ENCODE assay signal across 24 cellular contexts in genomic region chr2:1856481-1856880, GRCh38.
DNase-seq lines count a peak whose midpoint lies in the region; ATAC-seq and TF ChIP-seq lines count a peak whose summit lies in the region.
"Had no signal": no experiment of that assay in that cellular context is flagged by ENCODE, and none has a peak within 500 bp of the region (broad histone marks: within the 10 kb centered on the region; RNA-seq: fewer than 3 reads in every experiment).

No MANE protein-coding gene starts in this region.

- no peak overlapping the region for H4K8ac ChIP-seq in IMR-90 (ENCODE audit: low read depth in 2 of 2, low read length in 2 of 2)
- H4K8ac ChIP-seq in neuronal stem cell (ENCODE audit: low read depth, low read length): no peak overlapping the region

- peaks cover 3% of the 10 kb centered on the region for H3F3A ChIP-seq in neural cell (ENCODE audit: insufficient read depth, low read length, poor library complexity, severe bottlenecking)

- H3K56ac ChIP-seq in IMR-90 (ENCODE audit: extremely low read depth, insufficient read depth, low read length): no peak overlapping the region

- H4K91ac ChIP-seq in IMR-90 (ENCODE audit: insufficient read depth, low read depth, low read length): no peak overlapping the region
- H4K91ac ChIP-seq in neuronal stem cell (ENCODE audit: low read depth, low read length, poor library complexity): no peak overlapping the region

- no peaks in the 10 kb centered on the region; the same call in 1 of the 2 replicates for H3K9me1 ChIP-seq in IMR-90 (ENCODE audit: insufficient read depth, low read length)

- TF ChIP-seq RAD21 in IMR-90 (IDR thresholded peaks at IDR 0.05; ENCODE audit: low read length) (no peak), neural cell (conservative IDR thresholded peaks at IDR 0.05) (no peak)

- H3K9me2 ChIP-seq in neural cell (ENCODE audit: insufficient read depth, low read length): no peaks in the 10 kb centered on the region

- H2AK5ac ChIP-seq in IMR-90 (ENCODE audit: low read depth, low read length) (no peak overlapping the region), neuronal stem cell (ENCODE audit: low read depth, low read length) (no peak overlapping the region)

- POLR2A ChIA-PET in IMR-90 (lab: Charles Lee; ENCODE audit: unreplicated experiment): no interaction called here

- no peak overlapping the region for H3K4me2 ChIP-seq in IMR-90 (ENCODE audit: low read depth, low read length)
- peak overlapping the region; percentile 71 for H3K4me2 ChIP-seq in neural cell (ENCODE audit: low read length)
- no peak overlapping the region for H3K4me2 ChIP-seq in neuronal stem cell (ENCODE audit: insufficient read depth, low read length, poor library complexity, severe bottlenecking)

- H3K36me3 ChIP-seq in IMR-90 (ENCODE audit: control insufficient read depth, insufficient read depth, low read length) (no peaks in the 10 kb centered on the region), neural cell (ENCODE audit: insufficient read depth, low read length) (peaks cover 2% of the 10 kb centered on the region), neuronal stem cell (replicated peaks in 1 of 2; ENCODE audit: control insufficient read depth in 2 of 2, insufficient read depth in 2 of 2, low read length in 2 of 2) (no peaks in the 10 kb centered on the region)
- H3K36me3 ChIP-seq: heart right ventricle, left ventricle myocardium inferior, suprapubic skin, uterus had no signal

- H2BK20ac ChIP-seq in IMR-90 (ENCODE audit: low read depth, low read length): no peak overlapping the region

- dilution Hi-C loops in IMR-90 (cut with HindIII; ENCODE audit: low sequenced_read_pairs, unreplicated experiment): no loop called here

- no peak overlapping the region for H2AK9ac ChIP-seq in IMR-90 (replicated peaks; ENCODE audit: low read depth, low read length, poor library complexity)

- H3K4me3 ChIP-seq in IMR-90 (ENCODE audit: insufficient read depth, low read depth, low read length): no peak overlapping the region
- H3K4me3 ChIP-seq in astrocyte of the cerebellum (ENCODE audit: low read depth, low read length): no peak overlapping the region
- peak overlapping the region; percentile 65 for H3K4me3 ChIP-seq in neural cell (ENCODE audit: low read length)
- no peak overlapping the region for H3K4me3 ChIP-seq in neuronal stem cell (ENCODE audit: low read length in 2 of 2)
- H3K4me3 ChIP-seq: heart right ventricle, left ventricle myocardium inferior, suprapubic skin, uterus had no signal

- CTCF ChIA-PET in IMR-90 (lab: Yijun Ruan, JAX): no interaction called here

- H3K23ac ChIP-seq in IMR-90 (ENCODE audit: low read depth, low read length) (no peak overlapping the region), neuronal stem cell (ENCODE audit: low read depth, low read length, poor library complexity) (no peak overlapping the region)

- no peak overlapping the region for H3K4ac ChIP-seq in IMR-90 (ENCODE audit: low read depth, low read length)
- H3K4ac ChIP-seq in neuronal stem cell (ENCODE audit: low read length): no peak overlapping the region

- TF ChIP-seq CTCF in IMR-90 (conservative IDR thresholded peaks at IDR 0.05; ENCODE audit: low read depth, low read length): no peak
- TF ChIP-seq CTCF in astrocyte of the cerebellum (IDR thresholded peaks at IDR 0.05; ENCODE audit: low read depth, low read length, missing control alignments): peak; percentile 32
- peak; percentile 63 for TF ChIP-seq CTCF in neural cell (IDR thresholded peaks at IDR 0.05; ENCODE audit: poor library complexity, severe bottlenecking)

- no peak overlapping the region for H2BK5ac ChIP-seq in IMR-90 (ENCODE audit: low read depth, low read length, poor library complexity, severe bottlenecking)
- H2BK5ac ChIP-seq in neuronal stem cell (ENCODE audit: low read length): no peak overlapping the region

- H2BK15ac ChIP-seq in IMR-90 (ENCODE audit: low read depth, low read length): no peak overlapping the region
- no peak overlapping the region for H2BK15ac ChIP-seq in neuronal stem cell (ENCODE audit: low read length)

- H2BK12ac ChIP-seq in neuronal stem cell (ENCODE audit: low read length): no peak overlapping the region

- no peak overlapping the region for H4K5ac ChIP-seq in IMR-90 (ENCODE audit: low read depth, low read length)

- H3K14ac ChIP-seq in IMR-90 (replicated peaks; ENCODE audit: low read depth, low read length): no peak overlapping the region
- H3K14ac ChIP-seq in neuronal stem cell (ENCODE audit: low read length): no peak overlapping the region

- H3K27ac ChIP-seq in IMR-90 (ENCODE audit: insufficient read depth, low read length): no peak overlapping the region
- peak overlapping the region; percentile 100 for H3K27ac ChIP-seq in neural cell (ENCODE audit: low read length)
- no peak overlapping the region for H3K27ac ChIP-seq in neuronal stem cell (replicated peaks; ENCODE audit: low read length)
- H3K27ac ChIP-seq: heart right ventricle, left ventricle myocardium inferior, RWPE1, suprapubic skin, uterus had no signal

- in situ Hi-C loops in IMR-90 (cut with MboI; ENCODE audit: low sequenced_read_pairs): loop anchor here (25.0 kb wide), 1 partner anchor 1806 kb away; the partner anchor contains the start of gene ALLC
- in situ Hi-C loops in astrocyte of the cerebellum (cut with HindIII; ENCODE audit: low sequenced_read_pairs): no loop called here

- no CpG with 5 or more reads among the region's 4 CpGs for WGBS in IMR-90 (ENCODE audit: extremely low coverage in 2 of 2, insufficient read length in 1 of 2), 2 experiments
- no CpG with 5 or more reads among the region's 4 CpGs for WGBS in neuronal stem cell (ENCODE audit: extremely low coverage in 2 of 2, insufficient read length in 2 of 2, insufficient replicate concordance in 1 of 2), 2 donors

- intact Hi-C loops in IMR-90 (cut with micrococcal nuclease): no loop called here

- no peaks in the 10 kb centered on the region for H3K9me3 ChIP-seq in IMR-90 (ENCODE audit: control insufficient read depth, insufficient read depth, low read length)
- no peaks in the 10 kb centered on the region for H3K9me3 ChIP-seq in neural cell (ENCODE audit: low read length)
- no peaks in the 10 kb centered on the region for H3K9me3 ChIP-seq in neuronal stem cell (replicated peaks in 1 of 2; ENCODE audit: control insufficient read depth in 2 of 2, insufficient read depth in 1 of 2, low read depth in 1 of 2, low read length in 2 of 2)
- H3K9me3 ChIP-seq: heart right ventricle, left ventricle myocardium inferior, suprapubic skin, uterus had no signal

- H3K79me2 ChIP-seq in neural cell (replicated peaks; ENCODE audit: insufficient read depth, low read length): no peaks in the 10 kb centered on the region

- ATAC-seq in IMR-90 (ENCODE audit: low read depth) (peak; percentile 32; the same call in 1 of the 2 replicates), GM18868 (IDR thresholded peaks at IDR 0.05; ENCODE audit: unreplicated experiment) (no peak)
- ATAC-seq: heart right ventricle, WTC11 had no signal

- BruUV-seq in IMR-90 (replicated peaks; lab: Mats Ljungman, UMichigan): no TSS peak

- no peak overlapping the region for H3K9ac ChIP-seq in IMR-90 (ENCODE audit: low read depth, low read length)
- peak overlapping the region; percentile 87 for H3K9ac ChIP-seq in neural cell (ENCODE audit: low read length)
- H3K9ac ChIP-seq in neuronal stem cell (ENCODE audit: low read depth, low read length, poor library complexity): no peak overlapping the region

- H3K18ac ChIP-seq in IMR-90 (ENCODE audit: low read depth, low read length) (no peak overlapping the region), neuronal stem cell (ENCODE audit: low read length) (no peak overlapping the region)

- no peak overlapping the region for H2AFZ ChIP-seq in IMR-90 (replicated peaks; ENCODE audit: low read length, poor library complexity)
- no peak overlapping the region for H2AFZ ChIP-seq in neural cell (ENCODE audit: low read depth, low read length)
- no peak overlapping the region for H2AFZ ChIP-seq in neuronal stem cell (ENCODE audit: low read length)

- H3K27me3 ChIP-seq in IMR-90 (ENCODE audit: control insufficient read depth, insufficient read depth, low read length) (peaks cover 34% of the 10 kb centered on the region), neural cell (ENCODE audit: insufficient read depth, low read depth, low read length) (no peaks in the 10 kb centered on the region), neuronal stem cell (ENCODE audit: control insufficient read depth in 3 of 3, insufficient read depth in 3 of 3, low read depth in 1 of 3, low read length in 3 of 3) (peaks cover 0 to 16% (median 1%) of the 10 kb centered on the region in 3 experiments)
- H3K27me3 ChIP-seq: uterus had no signal

- H3K79me1 ChIP-seq in IMR-90 (ENCODE audit: low read depth in 1 of 2, low read length in 2 of 2): no peaks in the 10 kb centered on the region
- H3K79me1 ChIP-seq in neuronal stem cell (ENCODE audit: low read depth, low read length): no peaks in the 10 kb centered on the region

- H4K20me1 ChIP-seq in IMR-90 (ENCODE audit: insufficient read depth, low read length) (no peaks in the 10 kb centered on the region), neural cell (ENCODE audit: insufficient read depth) (no peaks in the 10 kb centered on the region)

- TF ChIP-seq POLR2A in IMR-90 (IDR thresholded peaks at IDR 0.05; ENCODE audit: low read depth, low read length): no peak

- peak; percentile 3 for DNase-seq in DMS114 treated with DMSO at 0.1 percent for 48 hours (lab: John Stamatoyannopoulos, UW; ENCODE audit: unreplicated experiment)
- DNase-seq in IMR-90: no peak
- DNase-seq in astrocyte of the cerebellum (ENCODE audit: low read depth): no peak
- no peak for DNase-seq in germinal center (ENCODE audit: low spot score)
- DNase-seq in activated CD8-positive, alpha-beta memory T cell treated with anti-CD3 and anti-CD28 coated beads, Interleukin-2, amount 50 U/mL, for 4 hours: no peak
- no peak for DNase-seq in neuronal stem cell (ENCODE audit: low spot score)
- DNase-seq: activated CD4-positive, alpha-beta T cell treated with anti-CD3 and anti-CD28 coated beads, Interleukin-2, amount 50 U/mL, for 4 hours; activated CD8-positive, alpha-beta memory T cell treated with anti-CD3 and anti-CD28 coated beads, Interleukin-2, amount 50 U/mL, for 48 hours; activated naive CD8-positive, alpha-beta T cell treated with anti-CD3 and anti-CD28 coated beads, Interleukin-2, amount 10 ng/mL, durations not matched to agents 7 days and 5 days; CD4-positive, CD25-positive, alpha-beta regulatory T cell; HCEC 1CT; heart right ventricle; KG1; left ventricle myocardium inferior; midbrain; NCI-H187 treated with DMSO at 0.1 percent for 48 hours; nephron progenitor cell; T1000; uterus had no signal

- H3K4me1 ChIP-seq in IMR-90 (ENCODE audit: control insufficient read depth, insufficient read depth, low read length): no peaks in the 10 kb centered on the region
- peaks cover 4 to 5% of the 10 kb centered on the region in 2 donors for H3K4me1 ChIP-seq in neuronal stem cell (ENCODE audit: control insufficient read depth in 2 of 2, insufficient read depth in 1 of 2, low read depth in 1 of 2, low read length in 2 of 2)
- H3K4me1 ChIP-seq: uterus had no signal

- H2BK120ac ChIP-seq in IMR-90 (ENCODE audit: low read depth, low read length) (no peak overlapping the region), neuronal stem cell (ENCODE audit: low read depth, low read length) (no peak overlapping the region)

- no peak for TF ChIP-seq EP300 in neural cell (conservative IDR thresholded peaks at IDR 0.05; ENCODE audit: poor library complexity, severe bottlenecking)

TF ChIP-seq in neural cell, 6 proteins besides CTCF, POLR2A, EP300 and RAD21 (continues in another document):
- TF ChIP-seq TAF1 (IDR thresholded peaks at IDR 0.05; ENCODE audit: low read depth): no peak
